In the genomic region with DNA sequence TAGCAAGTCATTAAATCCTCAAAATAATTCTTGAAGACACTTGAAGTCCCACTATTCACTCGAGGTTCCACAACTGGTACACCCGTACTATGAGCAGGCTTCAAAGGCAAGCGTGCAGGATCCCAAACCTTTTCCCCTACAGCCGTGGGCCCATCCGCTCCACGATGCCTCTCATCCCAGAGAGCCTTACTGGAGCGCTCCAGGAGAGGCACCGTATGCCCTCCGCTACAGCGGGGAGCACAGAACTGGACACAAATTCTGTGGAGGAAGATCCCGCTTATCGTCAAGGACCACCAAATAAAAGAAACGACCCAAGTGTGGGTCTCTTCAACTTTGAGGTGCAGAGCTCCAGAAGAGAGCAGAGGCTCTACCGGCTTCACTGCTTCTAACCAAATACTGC, we compare ENCODE assay signal across 8 cellular contexts. TPM values are rescaled to one million over a fixed set of nuclear protein-coding genes. Genes with fewer than 3 reads are reported as not detected.
DNase-seq lines count a peak whose midpoint lies in the region; ATAC-seq, FAIRE-seq and TF ChIP-seq lines count a peak whose summit lies in the region.

No MANE protein-coding gene starts in this region.

- H3K79me2 ChIP-seq in ACC112 (ENCODE audit: control insufficient read depth, insufficient read depth, low read length, unreplicated experiment), result peaks cover 27% of the 10 kb centered on the region

- dilution Hi-C loops in IMR-90 (cut with HindIII; ENCODE audit: low sequenced_read_pairs, unreplicated experiment), result loop anchor here (25.0 kb wide), 1 partner anchor 186 kb away; a partner anchor contains a TSS

- TF ChIP-seq CTCF in IMR-90 (conservative IDR thresholded peaks at IDR 0.05; ENCODE audit: low read depth, low read length), result no peak
- TF ChIP-seq CTCF in coronary artery (IDR thresholded peaks at IDR 0.05), result no peak
- TF ChIP-seq CTCF in GM13976 (IDR thresholded peaks at IDR 0.05; ENCODE audit: borderline replicate concordance, control extremely low read depth, extremely low read depth, insufficient read depth, missing control alignments), result no peak

- H2BK20ac ChIP-seq in IMR-90 (ENCODE audit: low read depth, low read length), result no peak overlapping the region

- no peak for FAIRE-seq in HTR-8/SVneo (lab: Jason Lieb, UNC)

- H2BK15ac ChIP-seq in IMR-90 (ENCODE audit: low read depth, low read length), result no peak overlapping the region

- peak overlapping the region; percentile 42 for H2AFZ ChIP-seq in ACC112 (ENCODE audit: low read length, unreplicated experiment)
- peak overlapping the region; percentile 90 for H2AFZ ChIP-seq in IMR-90 (replicated peaks; ENCODE audit: low read length, poor library complexity)

- TF ChIP-seq POLR2A in IMR-90 (IDR thresholded peaks at IDR 0.05; ENCODE audit: low read depth, low read length), result no peak

- no CpG with 5 or more reads among the region's 14 CpGs for WGBS in IMR-90 (ENCODE audit: extremely low coverage in 2 of 2, insufficient read length in 1 of 2), 2 experiments

- CTCF ChIA-PET in IMR-90 (lab: Yijun Ruan, JAX), result interaction anchor here (1.4 kb wide), 2 partner anchors 70 to 98 kb away, joined by 4 to 10 read pairs; no protein-coding TSS in a partner anchor

- peak overlapping the region; percentile 3; the same call in 1 of the 2 replicates for H2BK120ac ChIP-seq in IMR-90 (ENCODE audit: low read depth, low read length)

- peaks cover 10 to 49% of the 10 kb centered on the region in 2 experiments; a peak in 3 of 4 replicates for H3K79me1 ChIP-seq in IMR-90 (ENCODE audit: low read depth in 1 of 2, low read length in 2 of 2)

- POLR2A ChIA-PET in IMR-90 (lab: Charles Lee; ENCODE audit: unreplicated experiment), result no interaction called here

- DNase-seq in IMR-90 (no peak), coronary artery (ENCODE audit: low spot score) (peak; percentile 69), DMS153 treated with DMSO at 0.1 percent for 48 hours (lab: John Stamatoyannopoulos, UW; ENCODE audit: unreplicated experiment) (no peak), HTR-8/SVneo (ENCODE audit: insufficient read length, low spot score) (no peak), GM13976 (ENCODE audit: low spot score) (no peak), AML-193 (lab: John Stamatoyannopoulos, UW) (no peak)

- no TSS peak for BruUV-seq in IMR-90 (replicated peaks; lab: Mats Ljungman, UMichigan)

- ATAC-seq in IMR-90 (ENCODE audit: low read depth), result peak; percentile 6

- H3K4me1 ChIP-seq in ACC112 (ENCODE audit: control insufficient read depth, insufficient read depth, low read length, unreplicated experiment), result peaks cover 18% of the 10 kb centered on the region
- H3K4me1 ChIP-seq in IMR-90 (ENCODE audit: control insufficient read depth, insufficient read depth, low read length), result peaks cover 3% of the 10 kb centered on the region; the same call in 1 of the 2 replicates
- peaks cover 7 to 17% of the 10 kb centered on the region in 2 donors for H3K4me1 ChIP-seq in muscle layer of duodenum (ENCODE audit: control insufficient read depth in 1 of 2, insufficient read depth in 2 of 2, low read length in 2 of 2)

- peaks cover 8% of the 10 kb centered on the region; the same call in 1 of the 2 replicates for H4K20me1 ChIP-seq in IMR-90 (ENCODE audit: insufficient read depth, low read length)

- peak overlapping the region; percentile 90 for H3K4me3 ChIP-seq in ACC112 (ENCODE audit: low read depth, low read length)
- peak overlapping the region; percentile 57 for H3K4me3 ChIP-seq in IMR-90 (ENCODE audit: insufficient read depth, low read depth, low read length)
- H3K4me3 ChIP-seq in coronary artery, result peak overlapping the region; percentile 90
- H3K4me3 ChIP-seq in muscle layer of duodenum (ENCODE audit: low read depth in 1 of 2, low read length in 2 of 2), result peak overlapping the region; percentile 95 to 100

- peak overlapping the region; percentile 78 for H3K4me2 ChIP-seq in IMR-90 (ENCODE audit: low read depth, low read length)

- H3K27ac ChIP-seq in ACC112 (ENCODE audit: low read depth, low read length) (no peak overlapping the region), IMR-90 (ENCODE audit: insufficient read depth, low read length) (peak overlapping the region; percentile 57), coronary artery (peak overlapping the region in 1 of 2 donors; percentile 61), muscle layer of duodenum (ENCODE audit: low read length) (peak overlapping the region; percentile 69)

- H3K4ac ChIP-seq in IMR-90 (ENCODE audit: low read depth, low read length), result peak overlapping the region; percentile 79

- H3K27me3 ChIP-seq in ACC112 (ENCODE audit: insufficient read depth, low read length), result no peaks in the 10 kb centered on the region
- no peaks in the 10 kb centered on the region for H3K27me3 ChIP-seq in IMR-90 (ENCODE audit: control insufficient read depth, insufficient read depth, low read length)
- no peaks in the 10 kb centered on the region for H3K27me3 ChIP-seq in muscle layer of duodenum (ENCODE audit: low read depth, low read length)

- intact Hi-C loops in IMR-90 (cut with micrococcal nuclease), result loop anchor here (1.0 to 5.0 kb wide), 2 partner anchors 44 to 249 kb away; no protein-coding TSS in a partner anchor

- no peak overlapping the region for H2BK5ac ChIP-seq in IMR-90 (ENCODE audit: low read depth, low read length, poor library complexity, severe bottlenecking)

- peak overlapping the region; percentile 78 for H3K56ac ChIP-seq in IMR-90 (ENCODE audit: extremely low read depth, insufficient read depth, low read length)

- in situ Hi-C loops in IMR-90 (cut with MboI; ENCODE audit: low sequenced_read_pairs) (no loop called here), GM13976 (cut with MboI; ENCODE audit: low sequenced_read_pairs, unreplicated experiment) (no loop called here)

- no peak for TF ChIP-seq RAD21 in IMR-90 (IDR thresholded peaks at IDR 0.05; ENCODE audit: low read length)

- H2AK9ac ChIP-seq in IMR-90 (replicated peaks; ENCODE audit: low read depth, low read length, poor library complexity), result peak overlapping the region; percentile 92

- H3K14ac ChIP-seq in IMR-90 (replicated peaks; ENCODE audit: low read depth, low read length), result peak overlapping the region; percentile 72

- peaks cover 8% of the 10 kb centered on the region; the same call in 1 of the 2 replicates for H3K9me1 ChIP-seq in IMR-90 (ENCODE audit: insufficient read depth, low read length)

- H4K8ac ChIP-seq in IMR-90 (ENCODE audit: low read depth in 2 of 2, low read length in 2 of 2), result peak overlapping the region; percentile 10 to 73; a peak in 2 of 4 replicates

- H3K18ac ChIP-seq in IMR-90 (ENCODE audit: low read depth, low read length), result no peak overlapping the region

- H3K36me3 ChIP-seq in ACC112 (ENCODE audit: insufficient read depth, low read length) (peaks cover 6% of the 10 kb centered on the region), IMR-90 (ENCODE audit: control insufficient read depth, insufficient read depth, low read length) (peaks cover 33% of the 10 kb centered on the region), muscle layer of duodenum (ENCODE audit: control insufficient read depth in 1 of 2, insufficient read depth in 2 of 2, low read length in 2 of 2) (peaks cover 31 to 39% of the 10 kb centered on the region in 2 donors)

- peak overlapping the region; percentile 51 for H2AK5ac ChIP-seq in IMR-90 (ENCODE audit: low read depth, low read length)

- no peak overlapping the region for H4K5ac ChIP-seq in IMR-90 (ENCODE audit: low read depth, low read length)

- H3K9me3 ChIP-seq in IMR-90 (ENCODE audit: control insufficient read depth, insufficient read depth, low read length) (no peaks in the 10 kb centered on the region), muscle layer of duodenum (ENCODE audit: control insufficient read depth in 1 of 2, low read length in 2 of 2) (no peaks in the 10 kb centered on the region)

- H3K23ac ChIP-seq in IMR-90 (ENCODE audit: low read depth, low read length), result peak overlapping the region; percentile 69

- H4K91ac ChIP-seq in IMR-90 (ENCODE audit: insufficient read depth, low read depth, low read length), result peak overlapping the region; percentile 46; the same call in 1 of the 2 replicates

- peak overlapping the region; percentile 71 for H3K9ac ChIP-seq in IMR-90 (ENCODE audit: low read depth, low read length)

TF ChIP-seq in IMR-90, 13 proteins besides CTCF, POLR2A, EP300 and RAD21:
- TF ChIP-seq RFX5 (IDR thresholded peaks at IDR 0.05; ENCODE audit: low read depth, low read length) (no peak), MXI1 (IDR thresholded peaks at IDR 0.05; ENCODE audit: borderline replicate concordance, low read depth, low read length) (no peak), BHLHE40 (IDR thresholded peaks at IDR 0.05; ENCODE audit: low read depth, low read length) (no peak), CHD1 (IDR thresholded peaks at IDR 0.05; ENCODE audit: low read depth, low read length) (no peak), RCOR1 (IDR thresholded peaks at IDR 0.05; ENCODE audit: insufficient replicate concordance, low read length) (no peak), MAZ (IDR thresholded peaks at IDR 0.05; ENCODE audit: borderline replicate concordance, low read depth, low read length) (no peak), SMC3 (IDR thresholded peaks at IDR 0.05; ENCODE audit: low read depth, low read length) (no peak), NFE2L2 (IDR thresholded peaks at IDR 0.05; ENCODE audit: low read depth, low read length) (no peak)
TF ChIP-seq in IMR-90: peak in this region for 0.

RNA-seq across cellular contexts. Expression of a gene that starts 0.5 kb away (rescaled TPM):
- total RNA-seq in IMR-90 (2012; rRNA removed), result 42.8 and 47.3 TPM in 2 replicates
- 71.7 and 75.1 TPM in 2 replicates for polyA plus RNA-seq in IMR-90 (2012; rRNA removed)
- 40.8 and 45.2 TPM in 2 replicates for polyA plus RNA-seq in IMR-90 (2012; cell fraction: cytosol; rRNA removed)
- polyA plus RNA-seq in IMR-90 (2012; cell fraction: nucleus; rRNA removed; ENCODE audit: low replicate concordance), result 72.9 and 141 TPM in 2 replicates

RNA-seq across cellular contexts. Expression of a gene that starts 25.8 kb away (rescaled TPM):
- 3.3 and 3.8 TPM in 2 replicates for total RNA-seq in IMR-90 (2012; rRNA removed)
- 10.4 and 12.2 TPM in 2 replicates for polyA plus RNA-seq in IMR-90 (2012; rRNA removed)
- 14.4 and 24.3 TPM in 2 replicates for polyA plus RNA-seq in IMR-90 (2012; cell fraction: cytosol; rRNA removed)
- polyA plus RNA-seq in IMR-90 (2012; cell fraction: nucleus; rRNA removed; ENCODE audit: low replicate concordance), result 9.0 and 17.5 TPM in 2 replicates

RNA-seq across cellular contexts. Expression of a gene that starts 50.8 kb away (rescaled TPM):
- 13.4 and 14.7 TPM in 2 replicates for total RNA-seq in IMR-90 (2012; rRNA removed)
- polyA plus RNA-seq in IMR-90 (2012; rRNA removed), result 5.8 and 7.1 TPM in 2 replicates
- polyA plus RNA-seq in IMR-90 (2012; cell fraction: cytosol; rRNA removed), result 1.8 and 2.0 TPM in 2 replicates
- 1.1 and 7.0 TPM in 2 replicates for polyA plus RNA-seq in IMR-90 (2012; cell fraction: nucleus; rRNA removed; ENCODE audit: low replicate concordance)
